In genomic region chr5:139711852-139712171, GRCh38 we compare ENCODE assay signal across 8 cellular contexts.
DNase-seq lines count a peak whose midpoint lies in the region; ATAC-seq and TF ChIP-seq lines count a peak whose summit lies in the region.

No MANE protein-coding gene starts in this region.

- DNase-seq in Kasumi-1 (lab: John Stamatoyannopoulos, UW) (peak; percentile 20 to 36), cerebellum (ENCODE audit: low spot score) (peak; percentile 78), GM10248 (ENCODE audit: extremely low spot score) (no peak), cortex of kidney (lab: John Stamatoyannopoulos, UW) (no peak), DMS153 (lab: John Stamatoyannopoulos, UW) (no peak)
- DNase-seq in naive thymus-derived CD8-positive, alpha-beta T cell, result no peak

- H3K4me3 ChIP-seq in BLaER1 treated with 17β-estradiol and CSF1 and Interleukin-3, amounts not matched to agents 10 nM and 100 nM, result peak overlapping the region; percentile 49 to 75 (median 62)

- peaks cover 14 to 42% (median 36%) of the 10 kb centered on the region in 4 donors for H3K4me1 Mint-ChIP-seq in naive thymus-derived CD8-positive, alpha-beta T cell

- peak overlapping the region in 5 of 10 donors; percentile 53 to 94 (median 59) for H3K27ac Mint-ChIP-seq in naive thymus-derived CD8-positive, alpha-beta T cell

- no peaks in the 10 kb centered on the region for H3K27me3 Mint-ChIP-seq in naive thymus-derived CD8-positive, alpha-beta T cell

- no peak for ATAC-seq in naive thymus-derived CD8-positive, alpha-beta T cell
- ATAC-seq in HG03520 (IDR thresholded peaks at IDR 0.05; ENCODE audit: unreplicated experiment), result no peak

- H3K36me3 ChIP-seq in BLaER1 treated with 17β-estradiol and CSF1 and Interleukin-3, amounts not matched to agents 10 nM and 100 nM, result no peaks in the 10 kb centered on the region

- peak overlapping the region; percentile 96 to 100 (median 99) for H3K4me2 ChIP-seq in BLaER1 treated with 17β-estradiol and CSF1 and Interleukin-3, amounts not matched to agents 10 nM and 100 nM

- no peaks in the 10 kb centered on the region for H3K9me3 ChIP-seq in BLaER1 treated with 17β-estradiol and CSF1 and Interleukin-3, amounts not matched to agents 10 nM and 100 nM (replicated peaks in 1 of 11)

- CTCF ChIA-PET in GM10248 (lab: Yijun Ruan, JAX), result interaction anchor here (1.0 to 7.4 kb wide), 10 partner anchors 12 to 79 kb away, joined by 3 to 31 read pairs (median 5); no protein-coding TSS in a partner anchor

- H3K27ac ChIP-seq in BLaER1 treated with 17β-estradiol and CSF1 and Interleukin-3, amounts not matched to agents 10 nM and 100 nM, result peak overlapping the region in 9 of 11 experiments; percentile 34 to 71 (median 65); a peak in 17 of 22 replicates

- no peaks in the 10 kb centered on the region for H4K20me1 ChIP-seq in BLaER1 treated with 17β-estradiol and CSF1 and Interleukin-3, amounts not matched to agents 10 nM and 100 nM

- H3K4me1 ChIP-seq in BLaER1 treated with 17β-estradiol and CSF1 and Interleukin-3, amounts not matched to agents 10 nM and 100 nM, result peaks cover 32 to 75% (median 62%) of the 10 kb centered on the region in 10 experiments

- H3K9me3 Mint-ChIP-seq in naive thymus-derived CD8-positive, alpha-beta T cell, result peaks cover 0 to 1% (median 0%) of the 10 kb centered on the region in 9 donors

- no peaks in the 10 kb centered on the region for H3K36me3 Mint-ChIP-seq in naive thymus-derived CD8-positive, alpha-beta T cell

- H3K9ac ChIP-seq in BLaER1 treated with 17β-estradiol and CSF1 and Interleukin-3, amounts not matched to agents 10 nM and 100 nM, result peak overlapping the region in 10 of 11 experiments; percentile 56 to 72 (median 67); a peak in 20 of 22 replicates

- POLR2A ChIA-PET in naive thymus-derived CD8-positive, alpha-beta T cell (lab: Charles Lee), result interaction anchor here (0.5 to 3.8 kb wide), 4 partner anchors 12 to 150 kb away, joined by 5 to 39 read pairs (median 16); partner anchors contain the start of gene UBE2D2
- POLR2A ChIA-PET in GM10248 (lab: Yijun Ruan, JAX), result interaction anchor here (0.6 to 1.0 kb wide), 2 partner anchors 78 to 252 kb away, joined by 3 to 4 read pairs; no protein-coding TSS in a partner anchor

- no peak for TF ChIP-seq CTCF in GM10248 (IDR thresholded peaks at IDR 0.05; ENCODE audit: control extremely low read depth, extremely low read depth, low read depth, missing control alignments)

- peaks cover 0 to 18% (median 0%) of the 10 kb centered on the region in 11 experiments; a peak in 4 of 22 replicates for H3K27me3 ChIP-seq in BLaER1 treated with 17β-estradiol and CSF1 and Interleukin-3, amounts not matched to agents 10 nM and 100 nM

- H3K4me3 Mint-ChIP-seq in naive thymus-derived CD8-positive, alpha-beta T cell, result peak overlapping the region; percentile 72 to 84 (median 75)

Comparison
In these comparisons a context has a peak if more than half of its experiments do, and no peak if none do; other contexts are left out.
1. DNase-seq: peak in Kasumi-1 (2 of 2) and cerebellum (single experiment); none in naive thymus-derived CD8-positive, alpha-beta T cell (0 of 10), GM10248 (single experiment), cortex of kidney (single experiment) and DMS153 (single experiment).